ENCODE assay signal across 23 cellular contexts in the genomic region with DNA sequence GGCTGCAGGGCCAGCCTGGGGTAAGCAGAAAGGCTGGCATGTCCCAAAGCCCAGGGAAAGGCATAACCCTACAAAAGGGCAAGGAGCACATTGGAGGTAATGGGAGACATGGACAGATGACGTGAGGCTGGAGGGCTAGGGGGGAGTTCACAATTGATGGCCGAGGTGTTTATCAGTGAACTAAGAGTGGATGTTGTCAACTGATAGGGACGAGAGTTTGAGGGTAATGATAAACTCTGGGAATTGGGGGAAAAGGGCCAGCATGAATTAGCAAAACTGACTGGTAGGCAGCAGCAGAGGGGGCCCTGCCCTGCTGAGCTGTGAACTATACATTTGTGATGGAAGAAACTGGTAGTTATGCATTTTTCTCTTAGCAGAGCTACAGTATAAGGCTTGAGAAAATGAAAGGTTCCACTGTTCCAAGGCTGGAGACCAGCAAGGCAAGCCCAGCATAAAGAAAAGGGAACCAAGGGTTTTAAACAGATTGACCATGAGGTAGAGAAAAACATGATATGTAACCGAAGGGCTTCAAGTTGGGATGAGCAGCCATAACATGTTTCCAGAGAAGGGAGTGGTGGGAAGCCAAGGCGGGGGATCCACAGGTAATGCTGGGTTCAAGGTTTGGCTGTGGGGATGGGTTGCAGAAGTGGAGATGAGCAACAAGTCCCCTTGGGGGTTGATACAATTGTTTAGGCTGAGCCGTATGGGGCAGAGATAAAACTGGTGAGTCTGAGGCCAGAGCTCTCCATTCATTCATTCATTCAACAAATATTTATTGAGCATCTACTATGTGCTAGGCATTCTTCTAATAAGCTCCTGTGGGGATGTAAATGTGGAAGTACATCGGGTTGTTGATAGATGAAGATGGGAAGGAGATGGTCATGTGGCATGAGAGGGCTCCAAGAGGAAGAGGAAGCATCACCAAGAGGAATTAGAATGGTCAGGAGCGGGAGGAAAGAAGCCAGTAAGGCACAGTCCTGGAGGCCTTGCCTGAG.
DNase-seq lines count a peak whose midpoint lies in the region; ATAC-seq and TF ChIP-seq lines count a peak whose summit lies in the region.
"Had no signal": no experiment of that assay in that cellular context is flagged by ENCODE, and none has a peak within 500 bp of the region (broad histone marks: within the 10 kb centered on the region; RNA-seq: fewer than 3 reads in every experiment).

No MANE protein-coding gene starts in this region.

- no peaks in the 10 kb centered on the region for H3K36me3 ChIP-seq in thyroid gland
- H3K36me3 ChIP-seq: esophagus muscularis mucosa, HAP-1, MG63 had no signal

- H3K4me3 Mint-ChIP-seq in stimulated activated naive CD8-positive, alpha-beta T cell treated with anti-CD3 and anti-CD28 coated beads, Interleukin-15, Interleukin-2, amounts not matched to agents 100 ng/mL and 50 ng/mL, for 24 hours, result no peak overlapping the region
- H3K4me3 Mint-ChIP-seq in T-cell, result peak overlapping the region in 1 of 3 donors; percentile 68
- peak overlapping the region in 3 of 5 donors; percentile 44 to 65 (median 46) for H3K4me3 Mint-ChIP-seq in immature natural killer cell
- H3K4me3 Mint-ChIP-seq in stimulated activated effector memory CD8-positive, alpha-beta T cell treated with anti-CD3 and anti-CD28 coated beads, Interleukin-12 subunit alpha, Interleukin-12 subunit beta, amount 100 ng/mL, for 72 hours, result no peak overlapping the region
- H3K4me3 Mint-ChIP-seq: type B pancreatic cell had no signal

- no peak for ATAC-seq in stimulated activated naive CD8-positive, alpha-beta T cell treated with anti-CD3 and anti-CD28 coated beads, Interleukin-15, Interleukin-2, amounts not matched to agents 100 U/mL and 50 U/mL, for 24 hours
- ATAC-seq in T-cell (replicated peaks in 1 of 4) (no peak), HG03196 (IDR thresholded peaks at IDR 0.05; ENCODE audit: unreplicated experiment) (no peak)
- ATAC-seq in stimulated activated effector memory CD8-positive, alpha-beta T cell treated with anti-CD3 and anti-CD28 coated beads, Interleukin-12 subunit alpha, Interleukin-12 subunit beta, amount 100 ng/mL, for 72 hours, result no peak
- ATAC-seq: body of pancreas, mucosa of descending colon, SK-N-SH treated with all-trans-retinoic acid at 6 μM for 48 hours had no signal

- intact Hi-C loops in thyroid gland (cut with DNase I), result no loop called here

- H3K27me3 ChIP-seq in thyroid gland, result no peaks in the 10 kb centered on the region
- H3K27me3 ChIP-seq: body of pancreas, MG63 had no signal

- TF ChIP-seq POLR2A in thyroid gland (IDR thresholded peaks at IDR 0.05), result no peak

- H3K4me3 ChIP-seq in thyroid gland (replicated peaks in 1 of 3), result no peak overlapping the region
- H3K4me3 ChIP-seq: body of pancreas, esophagus muscularis mucosa, HAP-1, MG63, mucosa of descending colon had no signal

- peaks cover 0 to 2% of the 10 kb centered on the region in 2 donors for H3K4me1 ChIP-seq in thyroid gland
- H3K4me1 ChIP-seq: HAP-1 had no signal

- POLR2A ChIA-PET in T-cell (lab: Charles Lee), result no interaction called here

- H3K27me3 Mint-ChIP-seq in stimulated activated naive CD8-positive, alpha-beta T cell treated with anti-CD3 and anti-CD28 coated beads, Interleukin-15, Interleukin-2, amounts not matched to agents 100 ng/mL and 50 ng/mL, for 24 hours, result no peaks in the 10 kb centered on the region
- no peaks in the 10 kb centered on the region for H3K27me3 Mint-ChIP-seq in T-cell
- peaks cover 11 to 21% (median 18%) of the 10 kb centered on the region in 3 donors for H3K27me3 Mint-ChIP-seq in immature natural killer cell (ENCODE audit: low read depth in 3 of 3)
- H3K27me3 Mint-ChIP-seq: activated CD4-positive, alpha-beta T cell treated with anti-CD3 and anti-CD28 coated beads, Interleukin-2, amount 10 ng/mL, durations not matched to agents 24 days and 14 days had no signal

- no peaks in the 10 kb centered on the region for H3K9me3 ChIP-seq in thyroid gland
- H3K9me3 ChIP-seq: body of pancreas, esophagus muscularis mucosa, HAP-1, MG63, mucosa of descending colon had no signal

- no peak for DNase-seq in stimulated activated naive CD8-positive, alpha-beta T cell treated with anti-CD3 and anti-CD28 coated beads, Interleukin-15, Interleukin-2, amounts not matched to agents 100 U/mL and 50 U/mL, for 24 hours
- no peak for DNase-seq in T-cell
- no peak for DNase-seq in immature natural killer cell
- DNase-seq in stimulated activated effector memory CD8-positive, alpha-beta T cell treated with anti-CD3 and anti-CD28 coated beads, Interleukin-12 subunit alpha, Interleukin-12 subunit beta, amount 100 ng/mL, for 72 hours (ENCODE audit: low spot score in 2 of 2), result no peak
- DNase-seq in NCI-H1930 (lab: John Stamatoyannopoulos, UW), result no peak
- no peak for DNase-seq in thyroid gland
- DNase-seq: activated CD4-positive, alpha-beta T cell treated with anti-CD3 and anti-CD28 coated beads, Interleukin-2, amount 10 ng/mL, durations not matched to agents 24 days and 14 days; body of pancreas; DMS79 treated with DMSO at 0.1 percent for 48 hours; effector memory CD4-positive, alpha-beta T cell; hippocampal formation; IMR-90; MG63; mucosa of descending colon; NCI-H526; nucleus accumbens; RPMI8226 had no signal

- WGBS in thyroid gland, 2 donors, result 89 to 91% methylated on average over 8 of the region's 8 CpGs

- H3K4me1 Mint-ChIP-seq in stimulated activated naive CD8-positive, alpha-beta T cell treated with anti-CD3 and anti-CD28 coated beads, Interleukin-15, Interleukin-2, amounts not matched to agents 100 ng/mL and 50 ng/mL, for 24 hours (ENCODE audit: low read depth), result peaks cover 52% of the 10 kb centered on the region
- H3K4me1 Mint-ChIP-seq in T-cell (peaks cover 61 to 75% (median 73%) of the 10 kb centered on the region in 3 donors), immature natural killer cell (peaks cover 53% of the 10 kb centered on the region in 2 donors)
- H3K4me1 Mint-ChIP-seq in stimulated activated effector memory CD8-positive, alpha-beta T cell treated with anti-CD3 and anti-CD28 coated beads, Interleukin-12 subunit alpha, Interleukin-12 subunit beta, amount 100 ng/mL, for 72 hours, result peaks cover 74% of the 10 kb centered on the region

- H3K27ac Mint-ChIP-seq in stimulated activated naive CD8-positive, alpha-beta T cell treated with anti-CD3 and anti-CD28 coated beads, Interleukin-15, Interleukin-2, amounts not matched to agents 100 ng/mL and 50 ng/mL, for 24 hours, result peak overlapping the region; percentile 3
- peak overlapping the region; percentile 35 to 96 for H3K27ac Mint-ChIP-seq in T-cell
- H3K27ac Mint-ChIP-seq in immature natural killer cell, result peak overlapping the region in 4 of 6 donors; percentile 30 to 61 (median 59)
- peak overlapping the region; percentile 43 for H3K27ac Mint-ChIP-seq in stimulated activated effector memory CD8-positive, alpha-beta T cell treated with anti-CD3 and anti-CD28 coated beads, Interleukin-12 subunit alpha, Interleukin-12 subunit beta, amount 100 ng/mL, for 72 hours
- H3K27ac Mint-ChIP-seq: type B pancreatic cell had no signal

- H3K9me3 Mint-ChIP-seq in stimulated activated naive CD8-positive, alpha-beta T cell treated with anti-CD3 and anti-CD28 coated beads, Interleukin-15, Interleukin-2, amounts not matched to agents 100 ng/mL and 50 ng/mL, for 24 hours, result no peaks in the 10 kb centered on the region
- no peaks in the 10 kb centered on the region for H3K9me3 Mint-ChIP-seq in T-cell
- no peaks in the 10 kb centered on the region for H3K9me3 Mint-ChIP-seq in immature natural killer cell
- H3K9me3 Mint-ChIP-seq in stimulated activated effector memory CD8-positive, alpha-beta T cell treated with anti-CD3 and anti-CD28 coated beads, Interleukin-12 subunit alpha, Interleukin-12 subunit beta, amount 100 ng/mL, for 72 hours, result no peaks in the 10 kb centered on the region
- H3K9me3 Mint-ChIP-seq: type B pancreatic cell had no signal

- H3K36me3 Mint-ChIP-seq in stimulated activated naive CD8-positive, alpha-beta T cell treated with anti-CD3 and anti-CD28 coated beads, Interleukin-15, Interleukin-2, amounts not matched to agents 100 ng/mL and 50 ng/mL, for 24 hours (ENCODE audit: low read depth), result no peaks in the 10 kb centered on the region
- no peaks in the 10 kb centered on the region for H3K36me3 Mint-ChIP-seq in T-cell
- H3K36me3 Mint-ChIP-seq in immature natural killer cell, result peaks cover 0 to 4% (median 0%) of the 10 kb centered on the region in 3 donors
- H3K36me3 Mint-ChIP-seq in stimulated activated effector memory CD8-positive, alpha-beta T cell treated with anti-CD3 and anti-CD28 coated beads, Interleukin-12 subunit alpha, Interleukin-12 subunit beta, amount 100 ng/mL, for 72 hours, result peaks cover 9% of the 10 kb centered on the region
- H3K36me3 Mint-ChIP-seq: type B pancreatic cell had no signal

- no peak overlapping the region for H3K27ac ChIP-seq in thyroid gland
- H3K27ac ChIP-seq: body of pancreas, esophagus muscularis mucosa had no signal

- no peak for TF ChIP-seq CTCF in thyroid gland (IDR thresholded peaks at IDR 0.05)

- CTCF ChIA-PET in T-cell (lab: Charles Lee), result interaction anchor here in 1 of 2 donors (0.5 to 0.7 kb wide), 2 partner anchors 28 to 106 kb away, joined by 3 read pairs; no protein-coding TSS in a partner anchor

Comparison
In these comparisons a context has a peak if more than half of its experiments do, and no peak if none do; other contexts are left out.
1. H3K27ac Mint-ChIP-seq: peak in every context shown above with its lines; median percentile 66 in T-cell; 59 in immature natural killer cell; 43 in stimulated activated effector memory CD8-positive, alpha-beta T cell treated with anti-CD3 and anti-CD28 coated beads, Interleukin-12 subunit alpha, Interleukin-12 subunit beta, amount 100 ng/mL, for 72 hours; 3 in stimulated activated naive CD8-positive, alpha-beta T cell treated with anti-CD3 and anti-CD28 coated beads, Interleukin-15, Interleukin-2, amounts not matched to agents 100 ng/mL and 50 ng/mL, for 24 hours.
2. H3K4me3 Mint-ChIP-seq: peak in immature natural killer cell (3 of 5); none in stimulated activated naive CD8-positive, alpha-beta T cell treated with anti-CD3 and anti-CD28 coated beads, Interleukin-15, Interleukin-2, amounts not matched to agents 100 ng/mL and 50 ng/mL, for 24 hours (single experiment) and stimulated activated effector memory CD8-positive, alpha-beta T cell treated with anti-CD3 and anti-CD28 coated beads, Interleukin-12 subunit alpha, Interleukin-12 subunit beta, amount 100 ng/mL, for 72 hours (single experiment).